In the genomic region with DNA sequence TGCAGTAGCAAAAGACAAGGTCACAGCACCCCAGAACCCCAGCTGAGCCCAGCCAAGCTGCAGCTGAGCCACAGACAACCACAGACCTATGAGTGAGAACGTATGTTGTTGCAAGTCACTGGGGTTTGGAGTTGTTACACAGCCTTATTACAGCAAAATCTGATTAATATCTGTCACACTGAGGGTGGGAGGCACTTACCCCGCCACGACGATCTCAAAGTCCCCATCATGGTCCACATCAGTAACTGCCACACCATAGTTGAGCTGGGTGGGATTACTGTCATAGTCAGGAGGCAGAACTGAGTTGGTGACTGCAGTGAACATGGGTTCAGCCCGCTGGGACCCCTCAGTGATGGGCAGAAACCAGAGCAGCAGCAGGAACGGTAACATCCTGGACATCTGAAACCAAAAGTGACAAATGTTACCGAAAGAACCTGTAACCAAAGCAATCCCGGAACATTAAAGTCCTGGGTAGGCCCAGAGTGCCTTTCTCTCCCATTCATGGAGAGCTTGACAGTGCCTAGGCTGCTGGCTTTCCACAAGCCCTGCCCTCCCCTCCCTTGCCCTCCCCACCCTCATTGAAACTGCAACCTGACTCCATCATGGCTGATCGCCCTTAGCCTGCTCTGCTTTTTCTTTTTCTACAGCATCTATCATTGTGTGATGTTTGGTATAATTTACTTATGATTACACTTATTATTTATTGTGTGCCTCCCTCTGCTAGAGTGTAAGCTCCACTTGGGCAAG, we compare ENCODE assay signal across 1 cellular context.
TF ChIP-seq lines count a peak whose summit lies in the region.

No MANE protein-coding gene starts in this region.

TF ChIP-seq in WTC11, 78 proteins besides CTCF, POLR2A, EP300 and RAD21 (continued from another document):
- TF ChIP-seq ZMAT4 (CRISPR knock-in tag; IDR thresholded peaks at IDR 0.05), result no peak
